ENCODE assay signal across 26 cellular contexts in the genomic region with DNA sequence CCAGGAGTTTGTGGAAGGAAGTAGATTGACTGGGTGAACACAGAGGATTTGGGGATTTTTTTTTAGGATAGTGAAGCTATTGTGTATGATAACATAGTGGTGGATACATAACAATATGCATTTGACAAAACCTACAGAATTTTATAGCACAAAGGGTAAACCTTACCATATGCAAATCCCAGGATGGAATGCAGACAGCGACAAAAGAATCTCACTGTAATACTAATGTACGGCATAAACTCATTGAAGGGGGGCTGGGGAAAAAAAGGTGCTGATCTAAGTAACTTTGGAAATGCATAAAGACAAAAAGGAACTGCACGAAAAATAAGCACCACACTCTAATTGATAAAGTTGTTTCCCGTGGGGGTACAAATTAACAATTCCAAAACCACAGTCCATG.
"Had no signal": no experiment of that assay in that cellular context is flagged by ENCODE, and none has a peak within 500 bp of the region (broad histone marks: within the 10 kb centered on the region; RNA-seq: fewer than 3 reads in every experiment).

No MANE protein-coding gene starts in this region.

- H3K4me1 Mint-ChIP-seq: endodermal cell had no signal

- H3K4me1 ChIP-seq: colonic mucosa, esophagus muscularis mucosa, esophagus squamous epithelium, foreskin keratinocyte, gastrocnemius medialis, gastroesophageal sphincter, heart left ventricle, heart right ventricle had no signal

- H3K27me3 Mint-ChIP-seq: dendritic cell treated with granulocyte-macrophage colony-stimulating factor and Interleukin-4, amounts not matched to agents 40 ng/mL and 50 ng/mL, for 4 days had no signal

- H3K4me3 Mint-ChIP-seq: dendritic cell treated with granulocyte-macrophage colony-stimulating factor and Interleukin-4, amounts not matched to agents 40 ng/mL and 50 ng/mL, for 4 days; effector memory CD8-positive, alpha-beta T cell; endodermal cell had no signal

- H3K27ac ChIP-seq: colonic mucosa, coronary artery, dorsolateral prefrontal cortex, epithelial cell of prostate, esophagus muscularis mucosa, esophagus squamous epithelium, foreskin keratinocyte, gastrocnemius medialis, gastroesophageal sphincter, heart left ventricle, heart right ventricle, hepatocyte had no signal

- H3K79me2 ChIP-seq: hepatocyte had no signal

- H3K4me3 ChIP-seq: colonic mucosa, coronary artery, dorsolateral prefrontal cortex, esophagus muscularis mucosa, esophagus squamous epithelium, gastrocnemius medialis, gastroesophageal sphincter, heart left ventricle, heart right ventricle, hepatocyte had no signal

- H3K27ac Mint-ChIP-seq: dendritic cell treated with granulocyte-macrophage colony-stimulating factor and Interleukin-4, amounts not matched to agents 40 ng/mL and 50 ng/mL, for 4 days; effector memory CD8-positive, alpha-beta T cell; endodermal cell had no signal

- H2AFZ ChIP-seq: hepatocyte had no signal

- H3K9me3 Mint-ChIP-seq: dendritic cell treated with granulocyte-macrophage colony-stimulating factor and Interleukin-4, amounts not matched to agents 40 ng/mL and 50 ng/mL, for 4 days; effector memory CD8-positive, alpha-beta T cell; endodermal cell had no signal

- ATAC-seq: effector memory CD8-positive, alpha-beta T cell; esophagus mucosa; foreskin keratinocyte; gastrocnemius medialis; gastroesophageal sphincter; heart left ventricle; heart right ventricle had no signal

- H3K27me3 ChIP-seq: colonic mucosa, dorsolateral prefrontal cortex, esophagus muscularis mucosa, esophagus squamous epithelium, gastrocnemius medialis, gastroesophageal sphincter, heart left ventricle, heart right ventricle, hepatocyte had no signal

- H3K4me2 ChIP-seq: hepatocyte had no signal

- H3K36me3 ChIP-seq: colonic mucosa, esophagus muscularis mucosa, esophagus squamous epithelium, gastrocnemius medialis, gastroesophageal sphincter, heart left ventricle, heart right ventricle had no signal

- H3K9me3 ChIP-seq: colonic mucosa, esophagus muscularis mucosa, esophagus squamous epithelium, gastrocnemius medialis, gastroesophageal sphincter, heart left ventricle, heart right ventricle had no signal

- DNase-seq: colonic mucosa; cortex of kidney; dermis blood vessel endothelial cell; dorsolateral prefrontal cortex; effector CD4-positive, alpha-beta T cell; effector CD8-positive, alpha-beta T cell; effector memory CD4-positive, alpha-beta T cell; effector memory CD8-positive, alpha-beta T cell; endodermal cell; erythroblast; esophagus squamous epithelium; foreskin fibroblast; foreskin keratinocyte; foreskin melanocyte; gastrocnemius medialis; glutamatergic neuron; head of caudate nucleus; heart left ventricle; heart right ventricle had no signal
